ENCODE assay signal across 25 cellular contexts in genomic region chr2:153214349-153214748, GRCh38.
"Had no signal": no experiment of that assay in that cellular context is flagged by ENCODE, and none has a peak within 500 bp of the region (broad histone marks: within the 10 kb centered on the region; RNA-seq: fewer than 3 reads in every experiment).

No MANE protein-coding gene starts in this region.

- DNase-seq: activated B cell treated with CpG ODN at 0.5 μM for 24 hours; activated CD4-positive, alpha-beta T cell treated with anti-CD3 and anti-CD28 coated beads for 48 hours; activated CD4-positive, alpha-beta T cell treated with anti-CD3 and anti-CD28 coated beads, Interleukin-2, amount 50 U/mL, for 1 hour; activated CD4-positive, alpha-beta T cell treated with anti-CD3 and anti-CD28 coated beads, Interleukin-2, amount 50 U/mL, for 48 hours; activated CD8-positive, alpha-beta memory T cell treated with anti-CD3 and anti-CD28 coated beads for 24 hours; activated CD8-positive, alpha-beta T cell treated with anti-CD3 and anti-CD28 coated beads for 36 hours; activated effector memory CD4-positive, alpha-beta T cell treated with Interleukin-2 at 50 U/mL for 16 hours; activated gamma-delta T cell treated with Interleukin-2 at 50 U/mL for 16 hours; activated naive CD4-positive, alpha-beta T cell treated with anti-CD3 and anti-CD28 coated beads, Interleukin-2, amount 50 U/mL, for 16 hours; activated naive CD4-positive, alpha-beta T cell treated with Interleukin-2 at 50 U/mL for 16 hours; activated T-cell treated with anti-CD3 and anti-CD28 coated beads, Interleukin-2, amount 50 U/mL, for 4 hours; amniotic stem cell; anterior cingulate cortex; brain microvascular endothelial cell; dorsolateral prefrontal cortex; effector memory CD8-positive, alpha-beta T cell; erythroblast; foreskin keratinocyte; gastrocnemius medialis; glutamatergic neuron; heart left ventricle; T1000; WERI-Rb-1 had no signal

- ATAC-seq: activated CD4-positive, CD25-positive, alpha-beta regulatory T cell treated with anti-CD3 and anti-CD28 coated beads, Interleukin-2, amount 50 U/mL, for 24 hours; activated CD8-positive, alpha-beta T cell treated with anti-CD3 and anti-CD28 coated beads for 36 hours; activated T-cell treated with anti-CD3 and anti-CD28 coated beads, Interleukin-2, amount 50 U/mL, for 4 hours; activated T-helper 17 cell treated with anti-CD3 and anti-CD28 coated beads, Interleukin-2, amount 50 U/mL, for 72 hours; effector memory CD8-positive, alpha-beta T cell; foreskin keratinocyte; gastrocnemius medialis; heart left ventricle had no signal
